Comparison of ENCODE assay signal across 9 cellular contexts in the genomic region with DNA sequence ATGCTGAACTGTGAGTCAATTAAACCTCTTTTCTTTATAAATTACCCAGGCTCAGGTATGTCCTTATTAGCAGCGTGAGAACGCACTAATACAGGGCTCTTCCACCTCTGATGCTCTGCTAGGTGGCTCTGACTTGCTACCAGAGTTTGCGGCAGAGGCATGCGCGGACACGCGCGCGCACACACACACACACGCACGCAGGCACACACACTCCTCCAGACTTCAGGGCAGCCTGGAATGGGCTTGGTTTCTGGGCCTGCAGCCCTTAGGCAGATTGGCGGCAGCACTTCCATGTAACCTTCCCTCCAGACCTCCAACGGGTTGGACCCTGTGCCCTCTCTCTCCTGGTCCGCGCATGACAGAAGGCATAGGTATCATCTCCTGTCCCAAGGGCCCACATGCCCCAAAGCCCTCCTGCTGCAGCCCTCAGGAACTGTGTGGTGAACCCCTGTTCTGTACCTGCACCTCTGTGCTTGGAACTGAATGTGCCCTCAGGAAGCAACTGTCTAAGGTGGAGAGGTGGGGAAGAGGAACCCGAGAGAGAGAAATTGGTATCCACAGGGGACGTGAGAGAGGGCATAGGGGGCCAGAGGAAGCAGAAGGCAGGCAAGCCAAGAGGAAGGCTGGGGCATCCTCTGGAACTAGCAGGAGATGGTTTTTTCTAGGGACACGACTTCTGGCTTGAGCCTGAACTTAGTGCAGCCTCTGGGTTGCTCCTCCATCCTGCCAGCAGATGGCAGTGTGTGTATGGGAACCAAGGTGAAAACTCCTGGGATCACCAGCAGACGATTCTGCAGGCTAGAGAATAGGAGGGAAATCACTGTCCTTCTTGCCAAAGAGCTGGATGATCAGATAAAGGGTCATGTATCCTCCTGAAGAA. TPM values are rescaled to one million over a fixed set of nuclear protein-coding genes. Genes with fewer than 3 reads are reported as not detected.
DNase-seq lines count a peak whose midpoint lies in the region; ATAC-seq, FAIRE-seq and TF ChIP-seq lines count a peak whose summit lies in the region.
"Had no signal": no experiment of that assay in that cellular context is flagged by ENCODE, and none has a peak within 500 bp of the region (broad histone marks: within the 10 kb centered on the region; RNA-seq: fewer than 3 reads in every experiment).

No MANE protein-coding gene starts in this region.

- FAIRE-seq in urothelium cell line (lab: Jason Lieb, UNC): peak; percentile 61

- H3K4me1 ChIP-seq in neural progenitor cell: peaks cover 5% of the 10 kb centered on the region
- H3K4me1 ChIP-seq: BLaER1 had no signal

- H3K36me3 ChIP-seq in neural progenitor cell: no peaks in the 10 kb centered on the region
- H3K36me3 ChIP-seq: BLaER1 had no signal

- H4K20me1 ChIP-seq in neural progenitor cell (ENCODE audit: low read depth): no peaks in the 10 kb centered on the region
- H4K20me1 ChIP-seq: BLaER1 had no signal

- no peak overlapping the region for H2AFZ ChIP-seq in neural progenitor cell (replicated peaks)

- no peaks in the 10 kb centered on the region for H3K4me1 Mint-ChIP-seq in neural progenitor cell

- H3F3A ChIP-seq in neural progenitor cell (ENCODE audit: low read depth): no peaks in the 10 kb centered on the region

- TF ChIP-seq CTCF in fibroblast of pulmonary artery (IDR thresholded peaks at IDR 0.05; ENCODE audit: low read length, missing control alignments): peak; percentile 96
- TF ChIP-seq CTCF in neural progenitor cell (IDR thresholded peaks at IDR 0.05): peak; percentile 90

- no peaks in the 10 kb centered on the region for H3K36me3 Mint-ChIP-seq in neural progenitor cell

- DNase-seq in NCI-H510A treated with DMSO at 0.1 percent for 48 hours (lab: John Stamatoyannopoulos, UW) (peak; percentile 56), NCI-H510A (lab: John Stamatoyannopoulos, UW) (no peak), NCI-H526 (lab: John Stamatoyannopoulos, UW) (peak; percentile 47 to 89), activated T-cell treated with anti-CD3 and anti-CD28 coated beads for 1 hour (ENCODE audit: low read depth) (peak; percentile 25), fibroblast of pulmonary artery (ENCODE audit: low read depth) (peak; percentile 78), neural progenitor cell (ENCODE audit: low spot score) (peak; percentile 89), urothelium cell line (ENCODE audit: low spot score) (peak; percentile 83)

- no peak overlapping the region for H3K27ac ChIP-seq in neural progenitor cell
- H3K27ac ChIP-seq: BLaER1 had no signal

- H3K9me3 Mint-ChIP-seq in neural progenitor cell: no peaks in the 10 kb centered on the region

- no peaks in the 10 kb centered on the region for H3K9me3 ChIP-seq in neural progenitor cell (ENCODE audit: low read depth)
- H3K9me3 ChIP-seq: BLaER1 had no signal

- H3K4me3 ChIP-seq in fibroblast of pulmonary artery (replicated peaks; ENCODE audit: low read depth, low read length) (no peak overlapping the region), neural progenitor cell (no peak overlapping the region)
- H3K4me3 ChIP-seq: BLaER1 had no signal

- peak; percentile 59 for ATAC-seq in HG03196 (IDR thresholded peaks at IDR 0.05; ENCODE audit: unreplicated experiment)

- H3K4me2 ChIP-seq in neural progenitor cell: no peak overlapping the region
- H3K4me2 ChIP-seq: BLaER1 had no signal

- peaks cover 13% of the 10 kb centered on the region for H3K27me3 ChIP-seq in neural progenitor cell
- H3K27me3 ChIP-seq: BLaER1 had no signal

- peaks cover 4% of the 10 kb centered on the region for H3K27me3 Mint-ChIP-seq in neural progenitor cell (ENCODE audit: insufficient read depth, low read depth)

- H3K4me3 Mint-ChIP-seq in neural progenitor cell: no peak overlapping the region

- no peaks in the 10 kb centered on the region for H3K79me2 ChIP-seq in neural progenitor cell (ENCODE audit: low read depth)

- no peak overlapping the region for H3K27ac Mint-ChIP-seq in neural progenitor cell

- no peak overlapping the region for H3K9ac ChIP-seq in neural progenitor cell
- H3K9ac ChIP-seq: BLaER1 had no signal

RNA-seq across cellular contexts. Expression of gene RIC3, which starts 23.4 kb away (rescaled TPM):
- 29.5 and 33.7 TPM in 2 replicates for total RNA-seq in neural progenitor cell (ENCODE audit: low replicate concordance)
